Comparison of ENCODE assay signal across 1 cellular context in the genomic region with DNA sequence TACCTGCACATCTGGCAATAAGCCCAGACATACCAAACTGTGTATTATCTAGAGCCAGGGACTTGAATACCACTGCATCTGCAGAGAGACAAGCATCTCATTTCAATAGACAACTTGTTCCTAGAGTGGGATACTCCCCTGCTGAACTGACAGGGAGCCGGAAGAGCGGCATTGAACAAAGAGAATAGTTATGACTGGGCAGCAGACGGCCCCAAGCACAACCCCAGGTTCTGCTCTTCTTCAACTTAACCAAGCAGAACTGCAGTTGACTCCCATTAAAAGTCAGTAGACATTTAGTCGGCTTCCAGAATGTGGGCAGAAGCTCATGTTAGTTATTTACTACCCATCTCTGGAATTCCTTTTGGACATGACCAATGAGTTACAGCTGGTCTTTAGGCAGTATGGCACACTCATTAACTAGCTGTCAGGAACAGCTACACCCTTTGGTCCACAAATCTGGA.
TF ChIP-seq lines count a peak whose summit lies in the region.

No MANE protein-coding gene starts in this region.

TF ChIP-seq in SK-N-SH, 30 proteins besides CTCF, POLR2A, EP300 and RAD21 (continued from another document):
- TF ChIP-seq PBX3 (IDR thresholded peaks at IDR 0.05) = peak; percentile 88
- TF ChIP-seq ELF1 (IDR thresholded peaks at IDR 0.05) = 0 out of 2 replicates have a peak, but pooled peaks have one; percentile 21
- no peak for TF ChIP-seq CHD2 (IDR thresholded peaks at IDR 0.05; ENCODE audit: low read length, partially characterized antibody)
- TF ChIP-seq MXI1 (IDR thresholded peaks at IDR 0.05; ENCODE audit: low read depth, low read length) = no peak
- TF ChIP-seq, protein P1, sequence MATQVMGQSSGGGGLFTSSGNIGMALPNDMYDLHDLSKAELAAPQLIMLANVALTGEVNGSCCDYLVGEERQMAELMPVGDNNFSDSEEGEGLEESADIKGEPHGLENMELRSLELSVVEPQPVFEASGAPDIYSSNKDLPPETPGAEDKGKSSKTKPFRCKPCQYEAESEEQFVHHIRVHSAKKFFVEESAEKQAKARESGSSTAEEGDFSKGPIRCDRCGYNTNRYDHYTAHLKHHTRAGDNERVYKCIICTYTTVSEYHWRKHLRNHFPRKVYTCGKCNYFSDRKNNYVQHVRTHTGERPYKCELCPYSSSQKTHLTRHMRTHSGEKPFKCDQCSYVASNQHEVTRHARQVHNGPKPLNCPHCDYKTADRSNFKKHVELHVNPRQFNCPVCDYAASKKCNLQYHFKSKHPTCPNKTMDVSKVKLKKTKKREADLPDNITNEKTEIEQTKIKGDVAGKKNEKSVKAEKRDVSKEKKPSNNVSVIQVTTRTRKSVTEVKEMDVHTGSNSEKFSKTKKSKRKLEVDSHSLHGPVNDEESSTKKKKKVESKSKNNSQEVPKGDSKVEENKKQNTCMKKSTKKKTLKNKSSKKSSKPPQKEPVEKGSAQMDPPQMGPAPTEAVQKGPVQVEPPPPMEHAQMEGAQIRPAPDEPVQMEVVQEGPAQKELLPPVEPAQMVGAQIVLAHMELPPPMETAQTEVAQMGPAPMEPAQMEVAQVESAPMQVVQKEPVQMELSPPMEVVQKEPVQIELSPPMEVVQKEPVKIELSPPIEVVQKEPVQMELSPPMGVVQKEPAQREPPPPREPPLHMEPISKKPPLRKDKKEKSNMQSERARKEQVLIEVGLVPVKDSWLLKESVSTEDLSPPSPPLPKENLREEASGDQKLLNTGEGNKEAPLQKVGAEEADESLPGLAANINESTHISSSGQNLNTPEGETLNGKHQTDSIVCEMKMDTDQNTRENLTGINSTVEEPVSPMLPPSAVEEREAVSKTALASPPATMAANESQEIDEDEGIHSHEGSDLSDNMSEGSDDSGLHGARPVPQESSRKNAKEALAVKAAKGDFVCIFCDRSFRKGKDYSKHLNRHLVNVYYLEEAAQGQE (IDR thresholded peaks at IDR 0.05; ENCODE audit: low read depth, low read length) = 0 out of 2 replicates have a peak, but pooled peaks have one; percentile 18
- peak; percentile 35; the same call in 1 of the 2 replicates for TF ChIP-seq FOSL2 (IDR thresholded peaks at IDR 0.05; ENCODE audit: borderline replicate concordance, low read depth)
- TF ChIP-seq SMC3 (IDR thresholded peaks at IDR 0.05; ENCODE audit: low read depth, low read length) = no peak
- TF ChIP-seq EZH2phosphoT487 (IDR thresholded peaks at IDR 0.05; ENCODE audit: borderline replicate concordance, low read depth) = no peak
- TF ChIP-seq RCOR1 (IDR thresholded peaks at IDR 0.05; ENCODE audit: low read length) = no peak
- 0 out of 2 replicates have a peak, but pooled peaks have one; percentile 23 for TF ChIP-seq MAX (IDR thresholded peaks at IDR 0.05; ENCODE audit: low read depth)
- TF ChIP-seq FOXJ3 (CRISPR knock-in tag; IDR thresholded peaks at IDR 0.05) = no peak
- peak; percentile 42; the same call in 1 of the 2 replicates for TF ChIP-seq MEF2A (IDR thresholded peaks at IDR 0.05; ENCODE audit: borderline replicate concordance, low read depth)
- peak; percentile 50 for TF ChIP-seq JUND (IDR thresholded peaks at IDR 0.05)
